21 cellular contexts compared by ENCODE assay signal in genomic region chr5:56848206-56848605, GRCh38. TPM values are rescaled to one million over a fixed set of nuclear protein-coding genes. Genes with fewer than 3 reads are reported as not detected.
A peak's percentile ranks its signal among the peaks of the same experiment; 100 is the strongest.
DNase-seq lines count a peak whose midpoint lies in the region; ATAC-seq, FAIRE-seq and TF ChIP-seq lines count a peak whose summit lies in the region.
"Had no signal": no experiment of that assay in that cellular context is flagged by ENCODE, and none has a peak within 500 bp of the region (broad histone marks: within the 10 kb centered on the region; RNA-seq: fewer than 3 reads in every experiment).

No MANE protein-coding gene starts in this region.

- no peak for TF ChIP-seq CTCF in right lobe of liver (IDR thresholded peaks at IDR 0.05)

- H3K27me3 ChIP-seq in small intestine (ENCODE audit: control insufficient read depth in 2 of 2, insufficient read depth in 2 of 2, low read length in 2 of 2) (no peaks in the 10 kb centered on the region), right lobe of liver (no peaks in the 10 kb centered on the region)
- H3K27me3 ChIP-seq: MG63, ovary had no signal

- H3K4me1 ChIP-seq in small intestine (ENCODE audit: control insufficient read depth in 2 of 2, insufficient read depth in 1 of 2, low read depth in 1 of 2, low read length in 1 of 2) (peaks cover 5 to 18% of the 10 kb centered on the region in 2 donors), right lobe of liver (peaks cover 0 to 30% (median 11%) of the 10 kb centered on the region in 4 donors)

- H3K36me3 ChIP-seq in small intestine (ENCODE audit: control insufficient read depth in 2 of 2, insufficient read depth in 2 of 2, low read length in 2 of 2) (no peaks in the 10 kb centered on the region), right lobe of liver (no peaks in the 10 kb centered on the region)
- H3K36me3 ChIP-seq: HAP-1, MG63, ovary had no signal

- 39 to 65% (median 50%) methylated on average over 1 of the region's 1 CpG for WGBS in small intestine, 3 donors
- 77% methylated on average over 1 of the region's 1 CpG for WGBS in right lobe of liver (ENCODE audit: insufficient coverage, low coverage, low lambda C conversion rate, missing lambda C conversion rate)

- intact Hi-C loops in right lobe of liver (cut with DNase I): loop anchor here in 1 of 2 donors (10.0 kb wide), 1 partner anchor 583 kb away; no protein-coding TSS in a partner anchor

- H3K27ac ChIP-seq in small intestine (ENCODE audit: low read depth in 1 of 2, low read length in 1 of 2): no peak overlapping the region
- H3K27ac ChIP-seq in right lobe of liver: no peak overlapping the region
- H3K27ac ChIP-seq: ovary, RWPE1 had no signal

- H3K9me3 ChIP-seq in small intestine (ENCODE audit: control insufficient read depth, low read depth) (no peaks in the 10 kb centered on the region), right lobe of liver (no peaks in the 10 kb centered on the region)
- H3K9me3 ChIP-seq: HAP-1, MG63, ovary had no signal

- TF ChIP-seq POLR2A in right lobe of liver (IDR thresholded peaks at IDR 0.05): no peak

- H3K27me3 Mint-ChIP-seq in activated T-cell treated with anti-CD3 and anti-CD28 coated beads, Interleukin-2, amount 50 U/mL, for 24 hours: no peaks in the 10 kb centered on the region
- no peaks in the 10 kb centered on the region for H3K27me3 Mint-ChIP-seq in IgD-negative memory B cell
- no peaks in the 10 kb centered on the region for H3K27me3 Mint-ChIP-seq in T-helper 2 cell treated with Interferon-gamma antibody and Interleukin-4, amounts not matched to agents 5 μg/mL and 100 μg/mL, for 36 hours (ENCODE audit: low read depth)

- DNase-seq in activated T-cell treated with anti-CD3 and anti-CD28 coated beads, Interleukin-2, amount 50 U/mL, for 24 hours: no peak
- DNase-seq in activated T-cell treated with anti-CD3 and anti-CD28 coated beads for 4 hours (no peak), small intestine (peak; percentile 16), right lobe of liver (no peak)
- DNase-seq in T-helper 2 cell treated with Interferon-gamma antibody and Interleukin-4, amounts not matched to agents 5 μg/mL and 100 μg/mL, for 36 hours (ENCODE audit: low spot score): no peak
- DNase-seq: activated CD4-positive, alpha-beta T cell treated with anti-CD3 and anti-CD28 coated beads for 1 hour; DMS153; MG63; NCI-H1436 treated with DMSO at 0.1 percent for 48 hours; NCI-H510A treated with DMSO at 0.1 percent for 48 hours; ovary; stimulated activated CD8-positive, alpha-beta memory T cell treated with anti-CD3 and anti-CD28 coated beads, Interleukin-4, amount 100 ng/mL, for 48 hours had no signal

- H3K4me1 Mint-ChIP-seq in activated T-cell treated with anti-CD3 and anti-CD28 coated beads, Interleukin-2, amount 50 U/mL, for 24 hours (ENCODE audit: low read depth): peaks cover 90% of the 10 kb centered on the region
- H3K4me1 Mint-ChIP-seq in IgD-negative memory B cell: peaks cover 73 to 76% (median 76%) of the 10 kb centered on the region in 3 donors
- H3K4me1 Mint-ChIP-seq in T-helper 2 cell treated with Interferon-gamma antibody and Interleukin-4, amounts not matched to agents 5 μg/mL and 100 μg/mL, for 36 hours (ENCODE audit: low read depth): peaks cover 67% of the 10 kb centered on the region

- peak overlapping the region; percentile 39 for H3K27ac Mint-ChIP-seq in activated T-cell treated with anti-CD3 and anti-CD28 coated beads, Interleukin-2, amount 50 U/mL, for 24 hours
- peak overlapping the region in 2 of 3 donors; percentile 25 to 92 for H3K27ac Mint-ChIP-seq in IgD-negative memory B cell
- no peak overlapping the region for H3K27ac Mint-ChIP-seq in T-helper 2 cell treated with Interferon-gamma antibody and Interleukin-4, amounts not matched to agents 5 μg/mL and 100 μg/mL, for 36 hours

- H3K36me3 Mint-ChIP-seq in activated T-cell treated with anti-CD3 and anti-CD28 coated beads, Interleukin-2, amount 50 U/mL, for 24 hours (ENCODE audit: low read depth): peaks cover 8% of the 10 kb centered on the region
- H3K36me3 Mint-ChIP-seq in IgD-negative memory B cell: peaks cover 2% of the 10 kb centered on the region
- H3K36me3 Mint-ChIP-seq in T-helper 2 cell treated with Interferon-gamma antibody and Interleukin-4, amounts not matched to agents 5 μg/mL and 100 μg/mL, for 36 hours (ENCODE audit: low read depth): peaks cover 13% of the 10 kb centered on the region

- ATAC-seq in HG02870 (IDR thresholded peaks at IDR 0.05; ENCODE audit: unreplicated experiment) (no peak), right lobe of liver (no peak)

- H3K9me3 Mint-ChIP-seq in activated T-cell treated with anti-CD3 and anti-CD28 coated beads, Interleukin-2, amount 50 U/mL, for 24 hours: no peaks in the 10 kb centered on the region
- H3K9me3 Mint-ChIP-seq in IgD-negative memory B cell: no peaks in the 10 kb centered on the region
- no peaks in the 10 kb centered on the region for H3K9me3 Mint-ChIP-seq in T-helper 2 cell treated with Interferon-gamma antibody and Interleukin-4, amounts not matched to agents 5 μg/mL and 100 μg/mL, for 36 hours

- no peak overlapping the region for H3K4me3 Mint-ChIP-seq in activated T-cell treated with anti-CD3 and anti-CD28 coated beads, Interleukin-2, amount 50 U/mL, for 24 hours
- H3K4me3 Mint-ChIP-seq in IgD-negative memory B cell: peak overlapping the region in 2 of 4 donors; percentile 36 to 70
- no peak overlapping the region for H3K4me3 Mint-ChIP-seq in T-helper 2 cell treated with Interferon-gamma antibody and Interleukin-4, amounts not matched to agents 5 μg/mL and 100 μg/mL, for 36 hours

- peak; percentile 21 for FAIRE-seq in endometrium (lab: Jason Lieb, UNC)
- no peak for FAIRE-seq in small intestine (lab: Jason Lieb, UNC)
- FAIRE-seq: colon, G401.6, GM18507 had no signal

- H3K4me3 ChIP-seq in small intestine (ENCODE audit: low read depth in 1 of 2, low read length in 2 of 2) (no peak overlapping the region), right lobe of liver (no peak overlapping the region)
- H3K4me3 ChIP-seq: HAP-1, lung, MG63, ovary had no signal

RNA-seq across cellular contexts. Expression of gene MAP3K1, which starts 32.9 kb away (rescaled TPM):
- polyA plus RNA-seq in IgD-negative memory B cell (69.8 TPM), small intestine (1 to 10 TPM; 4.9 to 6.3 (median 5.4) TPM)
- total RNA-seq in right lobe of liver: 10 to 100 TPM in 1 of 6 experiments, 1 to 10 TPM in 5; 6.3 to 10.3 (median 8.3) TPM
